ENCODE assay signal across 20 cellular contexts in genomic region chr11:79501688-79502087, GRCh38.
DNase-seq lines count a peak whose midpoint lies in the region; ATAC-seq lines count a peak whose summit lies in the region.
"Had no signal": no experiment of that assay in that cellular context is flagged by ENCODE, and none has a peak within 500 bp of the region (broad histone marks: within the 10 kb centered on the region; RNA-seq: fewer than 3 reads in every experiment).

No MANE protein-coding gene starts in this region.

- POLR2A ChIA-PET in CD8-positive, alpha-beta memory T cell (lab: Charles Lee) = no interaction called here
- POLR2A ChIA-PET in activated CD4-positive, alpha-beta T cell treated with anti-CD3 and anti-CD28 coated beads for 36 hours (lab: Charles Lee) = no interaction called here

- H3K4me3 Mint-ChIP-seq in CD8-positive, alpha-beta memory T cell = no peak overlapping the region
- H3K4me3 Mint-ChIP-seq in activated CD4-positive, alpha-beta T cell treated with anti-CD3 and anti-CD28 coated beads for 36 hours = no peak overlapping the region
- H3K4me3 Mint-ChIP-seq: CD4-positive, alpha-beta T cell; HFFc6 had no signal

- peaks cover 0 to 4% of the 10 kb centered on the region in 2 donors for H3K4me1 ChIP-seq in neuronal stem cell (ENCODE audit: control insufficient read depth in 2 of 2, insufficient read depth in 1 of 2, low read depth in 1 of 2, low read length in 2 of 2)
- no peaks in the 10 kb centered on the region for H3K4me1 ChIP-seq in CD8-positive, alpha-beta memory T cell (ENCODE audit: insufficient read depth, low read length)
- H3K4me1 ChIP-seq: A549 had no signal

- no peak overlapping the region for H3K4me2 ChIP-seq in neuronal stem cell (ENCODE audit: insufficient read depth, low read length, poor library complexity, severe bottlenecking)
- H3K4me2 ChIP-seq: A549 had no signal

- H3K79me1 ChIP-seq in neuronal stem cell (ENCODE audit: low read depth, low read length) = no peaks in the 10 kb centered on the region

- no peak overlapping the region for H3K14ac ChIP-seq in neuronal stem cell (ENCODE audit: low read length)

- no peak overlapping the region for H2BK15ac ChIP-seq in neuronal stem cell (ENCODE audit: low read length)

- peaks cover 0 to 4% (median 2%) of the 10 kb centered on the region in 3 experiments for H3K27me3 ChIP-seq in neuronal stem cell (ENCODE audit: control insufficient read depth in 3 of 3, insufficient read depth in 3 of 3, low read depth in 1 of 3, low read length in 3 of 3)
- no peaks in the 10 kb centered on the region for H3K27me3 ChIP-seq in CD8-positive, alpha-beta memory T cell (ENCODE audit: insufficient read depth, low read length, poor library complexity, severe bottlenecking)

- no peaks in the 10 kb centered on the region for H3K36me3 ChIP-seq in neuronal stem cell (replicated peaks in 1 of 2; ENCODE audit: control insufficient read depth in 2 of 2, insufficient read depth in 2 of 2, low read length in 2 of 2)
- no peaks in the 10 kb centered on the region for H3K36me3 ChIP-seq in CD8-positive, alpha-beta memory T cell (ENCODE audit: insufficient read depth, low read length)

- H2BK12ac ChIP-seq in neuronal stem cell (ENCODE audit: low read length) = no peak overlapping the region

- no peak overlapping the region for H2AK5ac ChIP-seq in neuronal stem cell (ENCODE audit: low read depth, low read length)

- peaks cover 0 to 1% of the 10 kb centered on the region in 2 donors for H3K27me3 Mint-ChIP-seq in CD8-positive, alpha-beta memory T cell
- H3K27me3 Mint-ChIP-seq in activated CD4-positive, alpha-beta T cell treated with anti-CD3 and anti-CD28 coated beads for 36 hours = no peaks in the 10 kb centered on the region

- no peak overlapping the region for H3K23ac ChIP-seq in neuronal stem cell (ENCODE audit: low read depth, low read length, poor library complexity)

- DNase-seq in NCI-H1092 treated with DMSO at 0.1 percent for 48 hours (lab: John Stamatoyannopoulos, UW) = peak; percentile 19
- no peak for DNase-seq in NCI-H1092 (lab: John Stamatoyannopoulos, UW)
- DNase-seq in NCI-H69 (lab: John Stamatoyannopoulos, UW) = peak; percentile 36
- DNase-seq in left colon = no peak
- DNase-seq in neuronal stem cell (ENCODE audit: low spot score) = no peak
- DNase-seq in CD8-positive, alpha-beta memory T cell = no peak
- DNase-seq in activated CD4-positive, alpha-beta T cell treated with anti-CD3 and anti-CD28 coated beads for 36 hours = no peak
- DNase-seq: AML-193; CD4-positive, alpha-beta T cell; DMS 273 treated with DMSO at 0.1 percent for 48 hours; DMS79; GDM1; GOT3; H7; HFFc6 had no signal

- H3K27ac ChIP-seq in neuronal stem cell (replicated peaks; ENCODE audit: low read length) = no peak overlapping the region
- H3K27ac ChIP-seq in CD8-positive, alpha-beta memory T cell (ENCODE audit: low read depth, low read length) = no peak overlapping the region
- H3K27ac ChIP-seq: 22Rv1, A549, C4-2B had no signal

- H3K9me3 ChIP-seq in neuronal stem cell (replicated peaks in 1 of 2; ENCODE audit: control insufficient read depth in 2 of 2, insufficient read depth in 1 of 2, low read depth in 1 of 2, low read length in 2 of 2) = peaks cover 0 to 1% of the 10 kb centered on the region in 2 donors
- no peaks in the 10 kb centered on the region for H3K9me3 ChIP-seq in CD8-positive, alpha-beta memory T cell (ENCODE audit: low read length)
- H3K9me3 ChIP-seq: A549 had no signal

- peaks cover 0 to 7% (median 4%) of the 10 kb centered on the region in 5 donors for H3K9me3 Mint-ChIP-seq in CD8-positive, alpha-beta memory T cell
- H3K9me3 Mint-ChIP-seq in activated CD4-positive, alpha-beta T cell treated with anti-CD3 and anti-CD28 coated beads for 36 hours (ENCODE audit: low read depth) = no peaks in the 10 kb centered on the region
- H3K9me3 Mint-ChIP-seq: HFFc6 had no signal

- peaks cover 0 to 2% (median 0%) of the 10 kb centered on the region in 3 donors for H3K4me1 Mint-ChIP-seq in CD8-positive, alpha-beta memory T cell
- H3K4me1 Mint-ChIP-seq in activated CD4-positive, alpha-beta T cell treated with anti-CD3 and anti-CD28 coated beads for 36 hours = no peaks in the 10 kb centered on the region

- no peak overlapping the region for H3K4ac ChIP-seq in neuronal stem cell (ENCODE audit: low read length)

- H3K4me3 ChIP-seq in neuronal stem cell (ENCODE audit: low read length in 2 of 2) = no peak overlapping the region
- no peak overlapping the region for H3K4me3 ChIP-seq in CD8-positive, alpha-beta memory T cell (ENCODE audit: low read length)
- H3K4me3 ChIP-seq: A549 had no signal

- no peak overlapping the region for H2BK5ac ChIP-seq in neuronal stem cell (ENCODE audit: low read length)

- CTCF ChIA-PET in CD8-positive, alpha-beta memory T cell (lab: Charles Lee) = no interaction called here
- CTCF ChIA-PET in activated CD4-positive, alpha-beta T cell treated with anti-CD3 and anti-CD28 coated beads for 36 hours (lab: Charles Lee) = no interaction called here

- no peak overlapping the region for H4K8ac ChIP-seq in neuronal stem cell (ENCODE audit: low read depth, low read length)

- ATAC-seq in left colon = peak; percentile 89
- ATAC-seq in HG03520 (IDR thresholded peaks at IDR 0.05; ENCODE audit: unreplicated experiment) = no peak
- no peak for ATAC-seq in activated CD4-positive, alpha-beta T cell treated with anti-CD3 and anti-CD28 coated beads for 36 hours
- ATAC-seq: A549, HCT116 had no signal

- H3K9ac ChIP-seq in neuronal stem cell (ENCODE audit: low read depth, low read length, poor library complexity) = no peak overlapping the region

- no peak overlapping the region for H2BK120ac ChIP-seq in neuronal stem cell (ENCODE audit: low read depth, low read length)

- peak overlapping the region; percentile 53 for H3K18ac ChIP-seq in neuronal stem cell (ENCODE audit: low read length)

- H3K27ac Mint-ChIP-seq in CD8-positive, alpha-beta memory T cell = no peak overlapping the region
- H3K27ac Mint-ChIP-seq in activated CD4-positive, alpha-beta T cell treated with anti-CD3 and anti-CD28 coated beads for 36 hours = no peak overlapping the region
- H3K27ac Mint-ChIP-seq: CD4-positive, alpha-beta T cell; HFFc6 had no signal

- H3K36me3 Mint-ChIP-seq in CD8-positive, alpha-beta memory T cell = no peaks in the 10 kb centered on the region
- H3K36me3 Mint-ChIP-seq in activated CD4-positive, alpha-beta T cell treated with anti-CD3 and anti-CD28 coated beads for 36 hours (ENCODE audit: low read depth) = no peaks in the 10 kb centered on the region

- no peak overlapping the region for H4K91ac ChIP-seq in neuronal stem cell (ENCODE audit: low read depth, low read length, poor library complexity)

- no peak overlapping the region for H2AFZ ChIP-seq in neuronal stem cell (ENCODE audit: low read length)

- no CpG with 5 or more reads among the region's 3 CpGs for WGBS in neuronal stem cell (ENCODE audit: extremely low coverage in 2 of 2, insufficient read length in 2 of 2, insufficient replicate concordance in 1 of 2), 2 donors

- intact Hi-C loops in left colon (cut with DNase I, micrococcal nuclease) = no loop called here
- intact Hi-C loops in activated CD4-positive, alpha-beta T cell treated with anti-CD3 and anti-CD28 coated beads for 36 hours (cut with DNase I, micrococcal nuclease) = no loop called here

Comparison
In these comparisons a context has a peak if more than half of its experiments do, and no peak if none do; other contexts are left out.
1. DNase-seq: peak in NCI-H1092 treated with DMSO at 0.1 percent for 48 hours (single experiment) and NCI-H69 (single experiment); none in NCI-H1092 (single experiment), left colon (0 of 2), neuronal stem cell (single experiment), CD8-positive, alpha-beta memory T cell (0 of 5) and activated CD4-positive, alpha-beta T cell treated with anti-CD3 and anti-CD28 coated beads for 36 hours (single experiment).